In genomic region chr10:5237541-5237940, GRCh38 we compare ENCODE assay signal across 19 cellular contexts. TPM values are rescaled to one million over a fixed set of nuclear protein-coding genes. Genes with fewer than 3 reads are reported as not detected.
"Had no signal": no experiment of that assay in that cellular context is flagged by ENCODE, and none has a peak within 500 bp of the region (broad histone marks: within the 10 kb centered on the region; RNA-seq: fewer than 3 reads in every experiment).

No MANE protein-coding gene starts in this region.

RNA-seq across cellular contexts. Expression of gene AKR1C4, which starts 40.9 kb away (rescaled TPM):
- total RNA-seq: activated naive CD4-positive, alpha-beta T cell treated with anti-CD3 and anti-CD28 coated beads for 36 hours; activated naive CD4-positive, alpha-beta T cell treated with anti-CD3 and anti-CD28 coated beads, Interleukin-2, amount 50 U/mL, for 72 hours; activated naive CD8-positive, alpha-beta T cell treated with anti-CD3 and anti-CD28 coated beads for 36 hours; activated naive CD8-positive, alpha-beta T cell treated with anti-CD3 and anti-CD28 coated beads, Interleukin-2, amount 10 ng/mL, durations not matched to agents 7 days and 5 days; activated T-helper 1 cell treated with anti-CD3 and anti-CD28 coated beads, Interleukin-12 subunit alpha, Interleukin-12 subunit beta, Interleukin-2, Interleukin-4 antibody, amounts not matched to agents 30 ng/mL and 10 ng/mL and 1 ng/mL, durations not matched to agents 14 hours and 24 hours and 36 hours; activated T-helper 2 cell treated with anti-CD3 and anti-CD28 coated beads, Interferon-gamma antibody, Interleukin-2, Interleukin-4, amounts not matched to agents 10 μg/mL and 5 μg/mL and 100 μg/mL, durations not matched to agents 14 hours and 24 hours and 36 hours; adrenal gland; aorta; ascending aorta; astrocyte; breast epithelium; bronchial epithelial cell; cardiac muscle cell; cardiac septum; cerebellum; chondrocyte had no signal
- polyA plus RNA-seq: adipose tissue, aorta, cardiac muscle cell had no signal

RNA-seq across cellular contexts. Expression of gene AKR1C8, which starts 52.6 kb away (rescaled TPM):
- total RNA-seq: activated naive CD4-positive, alpha-beta T cell treated with anti-CD3 and anti-CD28 coated beads for 36 hours; activated T-cell treated with anti-CD3 and anti-CD28 coated beads, Interleukin-2, amount 50 U/mL, for 4 hours; activated T-helper 2 cell treated with anti-CD3 and anti-CD28 coated beads, Interferon-gamma antibody, Interleukin-2, Interleukin-4, amounts not matched to agents 10 μg/mL and 5 μg/mL and 100 μg/mL, durations not matched to agents 14 hours and 24 hours and 36 hours; adrenal gland; ascending aorta; astrocyte; body of pancreas; cardiac muscle cell; chondrocyte had no signal
- polyA plus RNA-seq: adrenal gland, aorta, cardiac muscle cell had no signal
